In genomic region chr6:61622601-61623000, GRCh38 we compare ENCODE assay signal across 26 cellular contexts.
"Had no signal": no experiment of that assay in that cellular context is flagged by ENCODE, and none has a peak within 500 bp of the region (broad histone marks: within the 10 kb centered on the region; RNA-seq: fewer than 3 reads in every experiment).

No MANE protein-coding gene starts in this region.

- H3K9me3 Mint-ChIP-seq: type B pancreatic cell had no signal

- DNase-seq: heart right ventricle; kidney glomerular epithelial cell; left cardiac atrium; left lung; lower lobe of right lung; mammary epithelial cell; mesenchymal stem cell; natural killer cell; nucleus accumbens; pancreas; posterior cingulate gyrus; retina; right cardiac atrium; sigmoid colon; small intestine; spleen; stimulated activated CD4-positive, alpha-beta T cell treated with anti-CD3 and anti-CD28 coated beads, Interleukin-4, amount 100 ng/mL, for 24 hours; stimulated activated naive CD4-positive, alpha-beta T cell; stimulated activated naive CD8-positive, alpha-beta T cell treated with anti-CD3 and anti-CD28 coated beads, Interleukin-15, amount 100 ng/mL, for 72 hours; substantia nigra; uterus had no signal

- H3K27me3 Mint-ChIP-seq: stimulated activated naive CD8-positive, alpha-beta T cell treated with anti-CD3 and anti-CD28 coated beads, Interleukin-15, amount 100 ng/mL, for 72 hours; type B pancreatic cell had no signal

- H3K27me3 ChIP-seq: heart right ventricle, hepatocyte, left lung, pancreas, sigmoid colon, spleen, tibial nerve, uterus had no signal

- H3K4me3 ChIP-seq: heart right ventricle, hepatocyte, left lung, lower lobe of right lung, pancreas, prostate gland, sigmoid colon, spleen, tibial nerve, uterus had no signal

- H3K4me1 Mint-ChIP-seq: natural killer cell; stimulated activated effector memory CD8-positive, alpha-beta T cell treated with anti-CD3 and anti-CD28 coated beads, Interleukin-12 subunit alpha, Interleukin-12 subunit beta, amount 100 ng/mL, for 72 hours; stimulated activated naive CD8-positive, alpha-beta T cell treated with anti-CD3 and anti-CD28 coated beads, Interleukin-15, amount 100 ng/mL, for 72 hours had no signal

- H3K4me1 ChIP-seq: heart right ventricle, left lung, lower lobe of right lung, pancreas, prostate gland, sigmoid colon, spleen, tibial nerve, uterus had no signal

- H3K79me2 ChIP-seq: hepatocyte had no signal

- H3K36me3 Mint-ChIP-seq: stimulated activated effector memory CD8-positive, alpha-beta T cell treated with anti-CD3 and anti-CD28 coated beads, Interleukin-12 subunit alpha, Interleukin-12 subunit beta, amount 100 ng/mL, for 72 hours; type B pancreatic cell had no signal

- H3K27ac Mint-ChIP-seq: natural killer cell; stimulated activated effector memory CD8-positive, alpha-beta T cell treated with anti-CD3 and anti-CD28 coated beads, Interleukin-12 subunit alpha, Interleukin-12 subunit beta, amount 100 ng/mL, for 72 hours; stimulated activated naive CD8-positive, alpha-beta T cell treated with anti-CD3 and anti-CD28 coated beads, Interleukin-15, amount 100 ng/mL, for 72 hours; type B pancreatic cell had no signal

- H3K36me3 ChIP-seq: heart right ventricle, left lung, lower lobe of right lung, pancreas, prostate gland, sigmoid colon, spleen, tibial nerve, uterus had no signal

- H2AFZ ChIP-seq: hepatocyte had no signal

- H3K27ac ChIP-seq: heart right ventricle, hepatocyte, left lung, lower lobe of right lung, pancreas, prostate gland, sigmoid colon, spleen, tibial nerve, uterus had no signal

- H3K4me2 ChIP-seq: hepatocyte had no signal

- ATAC-seq: heart right ventricle; left cardiac atrium; left lung; lower lobe of right lung; natural killer cell; pancreas; right cardiac atrium; stimulated activated effector memory CD8-positive, alpha-beta T cell treated with anti-CD3 and anti-CD28 coated beads, Interleukin-12 subunit alpha, Interleukin-12 subunit beta, amount 100 ng/mL, for 72 hours; stimulated activated naive CD8-positive, alpha-beta T cell treated with anti-CD3 and anti-CD28 coated beads, Interleukin-15, amount 100 ng/mL, for 72 hours had no signal

- H3K4me3 Mint-ChIP-seq: natural killer cell; stimulated activated effector memory CD8-positive, alpha-beta T cell treated with anti-CD3 and anti-CD28 coated beads, Interleukin-12 subunit alpha, Interleukin-12 subunit beta, amount 100 ng/mL, for 72 hours; stimulated activated naive CD8-positive, alpha-beta T cell treated with anti-CD3 and anti-CD28 coated beads, Interleukin-15, amount 100 ng/mL, for 72 hours; type B pancreatic cell had no signal
